Comparison of ENCODE assay signal across 8 cellular contexts in the genomic region with DNA sequence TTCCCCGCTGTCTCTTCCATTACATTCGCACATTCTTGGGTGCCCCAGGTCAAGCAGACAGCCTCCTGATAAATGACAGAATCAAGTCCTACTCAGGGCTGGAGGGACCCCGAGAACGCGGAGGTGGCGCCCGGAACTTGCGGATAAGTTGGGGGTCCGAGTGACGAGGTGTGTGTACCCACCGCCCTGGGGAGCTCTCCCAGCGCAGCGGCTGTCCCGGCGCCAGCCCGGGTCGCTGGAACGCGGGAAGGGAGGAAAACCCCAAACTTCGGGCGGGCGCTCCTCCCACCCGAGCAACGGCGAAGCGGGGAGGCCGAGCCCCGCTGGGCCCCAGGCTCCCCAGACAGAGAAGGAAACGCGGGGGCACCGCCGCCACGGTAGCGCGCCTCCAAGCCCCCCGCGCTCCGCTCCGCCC. TPM values are rescaled to one million over a fixed set of nuclear protein-coding genes. Genes with fewer than 3 reads are reported as not detected.
A peak's percentile ranks its signal among the peaks of the same experiment; 100 is the strongest.
DNase-seq lines count a peak whose midpoint lies in the region; ATAC-seq, FAIRE-seq and TF ChIP-seq lines count a peak whose summit lies in the region.

No MANE protein-coding gene starts in this region.

- DNase-seq in BJ (ENCODE audit: low read depth): no peak
- peak; percentile 23 for DNase-seq in H54 (ENCODE audit: insufficient read length, low spot score)
- peak; percentile 44 for DNase-seq in RKO (ENCODE audit: low spot score)
- no peak for DNase-seq in esophagus muscularis mucosa (ENCODE audit: extremely low spot score)
- DNase-seq in osteoblast (ENCODE audit: insufficient read length, low spot score, missing footprints): peak; percentile 90
- DNase-seq in activated gamma-delta T cell treated with Interleukin-2 at 50 U/mL for 16 hours: no peak
- no peak for DNase-seq in G401 (ENCODE audit: low spot score)

- H3K9me3 ChIP-seq in esophagus muscularis mucosa (no peaks in the 10 kb centered on the region), osteoblast (ENCODE audit: low read depth, low read length) (no peaks in the 10 kb centered on the region)

- no peak for TF ChIP-seq EP300 in esophagus muscularis mucosa (IDR thresholded peaks at IDR 0.05)

- no peak for TF ChIP-seq CTCF in BJ (IDR thresholded peaks at IDR 0.05; ENCODE audit: insufficient read depth, low read depth, low read length)
- no peak for TF ChIP-seq CTCF in esophagus muscularis mucosa (IDR thresholded peaks at IDR 0.05)
- TF ChIP-seq CTCF in osteoblast (IDR thresholded peaks at IDR 0.05; ENCODE audit: extremely low read depth, low read depth, low read length): no peak

- peak overlapping the region; percentile 82 for H3K4me3 ChIP-seq in BJ (ENCODE audit: low read depth, low read length)
- H3K4me3 ChIP-seq in esophagus muscularis mucosa: peak overlapping the region; percentile 83 to 93 (median 90)
- peak overlapping the region; percentile 80 for H3K4me3 ChIP-seq in osteoblast (ENCODE audit: insufficient read depth, low read length)

- H3K36me3 ChIP-seq in BJ (ENCODE audit: control insufficient read depth, insufficient read depth, low read length): no peaks in the 10 kb centered on the region
- no peaks in the 10 kb centered on the region for H3K36me3 ChIP-seq in esophagus muscularis mucosa
- no peaks in the 10 kb centered on the region for H3K36me3 ChIP-seq in osteoblast (ENCODE audit: insufficient read depth, low read length)

- peaks cover 52% of the 10 kb centered on the region for H3K79me2 ChIP-seq in osteoblast (ENCODE audit: insufficient read depth, low read length)

- CTCF ChIA-PET in BJ (lab: Yijun Ruan, JAX): interaction anchor here (0.6 to 1.1 kb wide), 2 partner anchors 366 to 704 kb away, joined by 3 read pairs; no protein-coding TSS in a partner anchor

- no peak for ATAC-seq in GM19328 (IDR thresholded peaks at IDR 0.05; ENCODE audit: unreplicated experiment)

- H3K27me3 ChIP-seq in BJ (ENCODE audit: control insufficient read depth, insufficient read depth, low read length) (no peaks in the 10 kb centered on the region), esophagus muscularis mucosa (no peaks in the 10 kb centered on the region), osteoblast (ENCODE audit: insufficient read depth, low read length) (no peaks in the 10 kb centered on the region)

- peaks cover 10% of the 10 kb centered on the region for H4K20me1 ChIP-seq in osteoblast (ENCODE audit: insufficient read depth, low read length)

- in situ Hi-C loops in G401 (cut with HindIII; ENCODE audit: low sequenced_read_pairs): no loop called here

- intact Hi-C loops in esophagus muscularis mucosa (cut with DNase I): no loop called here

- peak overlapping the region; percentile 96 for H3K4me2 ChIP-seq in osteoblast (ENCODE audit: insufficient read depth, low read length)

- no peak for TF ChIP-seq POLR2A in H54 (IDR thresholded peaks at IDR 0.05; ENCODE audit: low read depth, low read length)
- TF ChIP-seq POLR2A in esophagus muscularis mucosa (IDR thresholded peaks at IDR 0.05; ENCODE audit: low read depth): no peak

- H2AFZ ChIP-seq in osteoblast (ENCODE audit: low read length): peak overlapping the region; percentile 91

- peak overlapping the region; percentile 82 to 91 (median 88) for H3K27ac ChIP-seq in esophagus muscularis mucosa (replicated peaks in 1 of 4)
- peak overlapping the region; percentile 66 for H3K27ac ChIP-seq in osteoblast (ENCODE audit: low read depth, low read length)

- 8% methylated on average over 2 of the region's 39 CpGs for whole genome bisulfite sequencing in esophagus muscularis mucosa

- FAIRE-seq in H54 (lab: Jason Lieb, UNC): no peak

- H3K4me1 ChIP-seq in esophagus muscularis mucosa (peaks cover 19 to 29% (median 25%) of the 10 kb centered on the region in 4 donors), osteoblast (ENCODE audit: insufficient read depth, low read length) (peaks cover 19% of the 10 kb centered on the region)

- POLR2A ChIA-PET in BJ (lab: Charles Lee): interaction anchor here (0.6 kb wide), 1 partner anchor 34 kb away, joined by 8 read pairs; no protein-coding TSS in a partner anchor

RNA-seq across cellular contexts. Expression of a gene that starts 0.6 kb away (rescaled TPM):
- polyA plus RNA-seq in BJ (2011; rRNA removed): 22.1 and 25.4 TPM in 2 replicates
- 25.1 and 27.1 TPM in 2 replicates for polyA minus RNA-seq in BJ (2011; rRNA and poly(A)+ RNA removed)
- total RNA-seq in esophagus muscularis mucosa (10 to 100 TPM; 13.4 to 18.2 (median 16.1) TPM), osteoblast (15.2 and 20.3 TPM in 2 replicates)
- 36.4 and 43.4 TPM in 2 replicates for total RNA-seq in G401 (2014; rRNA removed; shearing (Covaris generic))

RNA-seq across cellular contexts. Expression of a gene that starts 23.8 kb away (rescaled TPM):
- 0.47 and 1.2 TPM in 2 replicates for polyA plus RNA-seq in BJ (2011; rRNA removed)
- polyA minus RNA-seq in BJ (2011; rRNA and poly(A)+ RNA removed): 0.31 and 0.33 TPM in 2 replicates
- 10 to 100 TPM; 14.2 to 45.8 (median 32.1) TPM for total RNA-seq in esophagus muscularis mucosa
- total RNA-seq in osteoblast: 1.2 and 2.2 TPM in 2 replicates
- total RNA-seq in G401 (2014; rRNA removed; shearing (Covaris generic)): 1.1 and 2.4 TPM in 2 replicates

RNA-seq across cellular contexts. Expression of a gene that starts 48.6 kb away (rescaled TPM):
- polyA plus RNA-seq in BJ (2011; rRNA removed): 58.3 and 78.4 TPM in 2 replicates
- 126 and 127 TPM in 2 replicates for polyA minus RNA-seq in BJ (2011; rRNA and poly(A)+ RNA removed)
- 10 to 100 TPM; 53.1 to 71.5 (median 56.5) TPM for total RNA-seq in esophagus muscularis mucosa
- total RNA-seq in osteoblast: 35.5 and 41.5 TPM in 2 replicates
- total RNA-seq in G401 (2014; rRNA removed; shearing (Covaris generic)): 39.0 and 51.5 TPM in 2 replicates

Comparison
In these comparisons a context has a peak if more than half of its experiments do, and no peak if none do; other contexts are left out.
1. DNase-seq: peak in H54 (single experiment), RKO (single experiment) and osteoblast (single experiment); none in BJ (single experiment), esophagus muscularis mucosa (single experiment), activated gamma-delta T cell treated with Interleukin-2 at 50 U/mL for 16 hours (single experiment) and G401 (single experiment).
2. Peak in every context shown above with its lines, with median percentiles within 50 percentile points of each other: H3K4me3 ChIP-seq.